Comparison of ENCODE assay signal across 14 cellular contexts in the genomic region with DNA sequence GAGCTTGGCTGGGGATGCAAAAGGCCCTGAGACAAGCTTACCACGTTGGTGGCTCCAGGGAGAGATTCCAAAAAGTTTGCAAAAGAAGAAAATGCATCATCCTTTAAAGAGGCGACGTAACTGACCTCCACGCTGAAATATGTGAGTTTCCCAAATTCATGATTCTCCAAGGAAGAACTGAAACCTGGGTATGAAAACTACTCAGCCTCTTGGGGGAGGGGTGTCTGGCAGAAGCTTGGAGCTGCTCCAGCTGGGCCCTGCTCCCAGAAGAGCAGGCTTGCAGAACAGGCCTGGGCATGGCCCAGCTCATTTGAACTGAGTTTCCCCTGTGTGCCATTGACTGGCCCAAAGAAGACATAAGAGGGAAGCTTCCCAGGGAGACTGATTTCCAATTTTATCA. TPM values are rescaled to one million over a fixed set of nuclear protein-coding genes. Genes with fewer than 3 reads are reported as not detected.
A peak's percentile ranks its signal among the peaks of the same experiment; 100 is the strongest.
DNase-seq lines count a peak whose midpoint lies in the region; ATAC-seq and TF ChIP-seq lines count a peak whose summit lies in the region.
"Had no signal": no experiment of that assay in that cellular context is flagged by ENCODE, and none has a peak within 500 bp of the region (broad histone marks: within the 10 kb centered on the region; RNA-seq: fewer than 3 reads in every experiment).

No MANE protein-coding gene starts in this region.

- no TSS peak for BruUV-seq in PC-3 (replicated peaks; lab: Mats Ljungman, UMichigan)

- POLR2A ChIA-PET in PC-3 (lab: Charles Lee; ENCODE audit: unreplicated experiment), result interaction anchor here (0.6 kb wide), 1 partner anchor 341 kb away, joined by 3 read pairs; no protein-coding TSS in a partner anchor

- H3K9me2 ChIP-seq in PC-3 (replicated peaks; ENCODE audit: low read length), result no peaks in the 10 kb centered on the region

- peak overlapping the region; percentile 20; the same call in 1 of the 2 replicates for H3K4me2 ChIP-seq in PC-3 (ENCODE audit: low read length)

- CTCF ChIA-PET in PC-3 (lab: Charles Lee), result no interaction called here

- no peaks in the 10 kb centered on the region for H3K9me3 ChIP-seq in PC-3 (ENCODE audit: low read length)
- no peaks in the 10 kb centered on the region for H3K9me3 ChIP-seq in esophagus squamous epithelium
- H3K9me3 ChIP-seq in right lobe of liver, result no peaks in the 10 kb centered on the region
- H3K9me3 ChIP-seq in colonic mucosa, result no peaks in the 10 kb centered on the region

- no peaks in the 10 kb centered on the region for H4K20me1 ChIP-seq in PC-3 (ENCODE audit: low read length)

- DNase-seq in AG08396 (ENCODE audit: low spot score) (peak; percentile 82), PC-3 (peak; percentile 75), esophagus squamous epithelium (lab: John Stamatoyannopoulos, UW) (no peak), right lobe of liver (peak; percentile 76 to 91 (median 89)), NCI-H446 treated with DMSO at 0.1 percent for 48 hours (lab: John Stamatoyannopoulos, UW) (no peak), colonic mucosa (no peak), GM10266 (ENCODE audit: extremely low spot score) (no peak)
- DNase-seq: activated CD4-positive, CD25-positive, alpha-beta regulatory T cell; NCI-H1048 had no signal

- peaks cover 10% of the 10 kb centered on the region for H3F3A ChIP-seq in PC-3 (ENCODE audit: low read length, unreplicated experiment)

- TF ChIP-seq CTCF in PC-3 (conservative IDR thresholded peaks at IDR 0.05; ENCODE audit: low read depth, low read length), result no peak
- TF ChIP-seq CTCF in esophagus squamous epithelium (IDR thresholded peaks at IDR 0.05), result no peak
- no peak for TF ChIP-seq CTCF in right lobe of liver (IDR thresholded peaks at IDR 0.05)
- no peak for TF ChIP-seq CTCF in colonic mucosa (IDR thresholded peaks at IDR 0.05)
- no peak for TF ChIP-seq CTCF in GM10266 (IDR thresholded peaks at IDR 0.05; ENCODE audit: control insufficient read depth, insufficient read depth, low read depth, missing control alignments)

- H3K9ac ChIP-seq in PC-3 (ENCODE audit: low read length), result no peak overlapping the region
- no peak overlapping the region for H3K9ac ChIP-seq in colonic mucosa (ENCODE audit: low read depth in 2 of 2, low read length in 2 of 2)

- ATAC-seq in PC-3 (no peak), right lobe of liver (peak; percentile 53 to 70 (median 63)), HG03342 (IDR thresholded peaks at IDR 0.05; ENCODE audit: unreplicated experiment) (no peak)

- no peaks in the 10 kb centered on the region for H3K36me3 ChIP-seq in PC-3 (ENCODE audit: low read depth, low read length)
- no peaks in the 10 kb centered on the region for H3K36me3 ChIP-seq in esophagus squamous epithelium
- H3K36me3 ChIP-seq in right lobe of liver, result no peaks in the 10 kb centered on the region
- no peaks in the 10 kb centered on the region for H3K36me3 ChIP-seq in colonic mucosa

- H3K4me1 ChIP-seq in PC-3 (ENCODE audit: insufficient read depth, low read length), result peaks cover 43% of the 10 kb centered on the region
- peaks cover 13 to 67% (median 26%) of the 10 kb centered on the region in 3 donors for H3K4me1 ChIP-seq in esophagus squamous epithelium
- H3K4me1 ChIP-seq in right lobe of liver, result peaks cover 0 to 34% (median 15%) of the 10 kb centered on the region in 4 donors
- H3K4me1 ChIP-seq in colonic mucosa, result no peaks in the 10 kb centered on the region

- WGBS in esophagus squamous epithelium, 2 donors, result 19 to 35% methylated on average over 4 of the region's 4 CpGs
- WGBS in right lobe of liver (ENCODE audit: insufficient coverage, low coverage, low lambda C conversion rate, missing lambda C conversion rate), result 45% methylated on average over 4 of the region's 4 CpGs

- intact Hi-C loops in PC-3 (cut with micrococcal nuclease) (loop anchor here (5.0 kb wide), 2 partner anchors 262 to 342 kb away; a partner anchor contains a TSS), esophagus squamous epithelium (cut with DNase I) (loop anchor here (5.0 kb wide), 2 partner anchors 77 to 252 kb away; no protein-coding TSS in a partner anchor), right lobe of liver (cut with DNase I) (loop anchor here in 1 of 2 donors (10.0 kb wide), 1 partner anchor 264 kb away; no protein-coding TSS in a partner anchor), colonic mucosa (cut with DNase I) (loop anchor here (10.0 kb wide), 1 partner anchor 244 kb away; no protein-coding TSS in a partner anchor)

- H3K4me3 ChIP-seq in PC-3 (ENCODE audit: low read length) (no peak overlapping the region), esophagus squamous epithelium (no peak overlapping the region), right lobe of liver (no peak overlapping the region), colonic mucosa (no peak overlapping the region)

- no peaks in the 10 kb centered on the region for H3K79me2 ChIP-seq in PC-3 (ENCODE audit: low read length)

- no peaks in the 10 kb centered on the region for H3K27me3 ChIP-seq in PC-3 (ENCODE audit: low read length)
- peaks cover 0 to 36% (median 0%) of the 10 kb centered on the region in 4 donors for H3K27me3 ChIP-seq in esophagus squamous epithelium
- H3K27me3 ChIP-seq in right lobe of liver, result no peaks in the 10 kb centered on the region
- H3K27me3 ChIP-seq in colonic mucosa, result peaks cover 6% of the 10 kb centered on the region

- no peak for TF ChIP-seq POLR2A in esophagus squamous epithelium (IDR thresholded peaks at IDR 0.05)
- TF ChIP-seq POLR2A in right lobe of liver (IDR thresholded peaks at IDR 0.05), result no peak

- H2AFZ ChIP-seq in PC-3 (ENCODE audit: low read length), result no peak overlapping the region

- H3K27ac ChIP-seq in PC-3 (ENCODE audit: low read length) (0 out of 2 replicates have a peak overlapping the region, but pooled peaks have one; percentile 14), esophagus squamous epithelium (peak overlapping the region; percentile 52 to 83 (median 70)), right lobe of liver (peak overlapping the region in 1 of 3 donors; percentile 50), colonic mucosa (no peak overlapping the region)
- H3K27ac ChIP-seq: HL-60 had no signal

RNA-seq across cellular contexts. Expression of a gene that starts 20.5 kb away (rescaled TPM):
- total RNA-seq in PC-3 (2014; rRNA removed), result 0.07 TPM in 1 of 2 replicates, not detected in the other
- not detected for total RNA-seq in esophagus squamous epithelium
- 100 to 1,000 TPM; 173 to 307 (median 202) TPM for total RNA-seq in right lobe of liver
- total RNA-seq in colonic mucosa, result under 1 TPM in 1 of 2 donors, not detected in 1; 0.15 TPM
- total RNA-seq: Daoy, glomerular endothelial cell, temporal lobe had no signal

RNA-seq across cellular contexts. Expression of a gene that starts 39.0 kb away (rescaled TPM):
- 0.29 and 0.36 TPM in 2 replicates for total RNA-seq in PC-3 (2014; rRNA removed)
- total RNA-seq in esophagus squamous epithelium, result under 1 TPM in 1 of 4 donors, not detected in 3; 0.38 TPM
- total RNA-seq in right lobe of liver, result under 1 TPM in 5 of 6 experiments, not detected in 1; 0.07 to 0.37 (median 0.09) TPM
- under 1 TPM; 0.32 to 0.89 TPM for total RNA-seq in colonic mucosa
- total RNA-seq: glomerular endothelial cell, temporal lobe had no signal

Comparison
In these comparisons a context has a peak if more than half of its experiments do, and no peak if none do; other contexts are left out.
1. DNase-seq: peak in AG08396 (single experiment), PC-3 (single experiment) and right lobe of liver (3 of 3); none in esophagus squamous epithelium (single experiment), NCI-H446 treated with DMSO at 0.1 percent for 48 hours (single experiment), colonic mucosa (single experiment) and GM10266 (single experiment).
2. ATAC-seq: peak in right lobe of liver (4 of 4); none in PC-3 (single experiment) and HG03342 (single experiment).
3. RNA of a gene that starts 20.5 kb away (total RNA-seq): 173 to 307 TPM in right lobe of liver; 0.15 TPM in colonic mucosa, 0.07 TPM in PC-3 and not detected in esophagus squamous epithelium; every median in the first group is over 100 times any median in the second.